In genomic region chr5:138275379-138275782, GRCh38 we compare ENCODE assay signal across 16 cellular contexts. TPM values are rescaled to one million over a fixed set of nuclear protein-coding genes. Genes with fewer than 3 reads are reported as not detected.
DNase-seq lines count a peak whose midpoint lies in the region; ATAC-seq, FAIRE-seq and TF ChIP-seq lines count a peak whose summit lies in the region.
"Had no signal": no experiment of that assay in that cellular context is flagged by ENCODE, and none has a peak within 500 bp of the region (broad histone marks: within the 10 kb centered on the region; RNA-seq: fewer than 3 reads in every experiment).

No MANE protein-coding gene starts in this region.

- H3K36me3 ChIP-seq in MG63 = no peaks in the 10 kb centered on the region
- no peaks in the 10 kb centered on the region for H3K36me3 ChIP-seq in GM12878 (ENCODE audit: control insufficient read depth in 2 of 2, insufficient read depth in 2 of 2, low read length in 1 of 2)

- H3K9me3 Mint-ChIP-seq in activated T-cell treated with anti-CD3 and anti-CD28 coated beads, Interleukin-2, amount 50 U/mL, for 24 hours = no peaks in the 10 kb centered on the region
- H3K9me3 Mint-ChIP-seq: activated naive CD4-positive, alpha-beta T cell treated with anti-CD3 and anti-CD28 coated beads, Interleukin-2, amount 10 ng/mL, durations not matched to agents 7 days and 5 days had no signal

- WGBS in GM12878 (ENCODE audit: insufficient coverage, insufficient replicate concordance, low lambda C conversion rate, missing lambda C conversion rate) = 67% methylated on average over 3 of the region's 3 CpGs

- H3K27me3 Mint-ChIP-seq in activated T-cell treated with anti-CD3 and anti-CD28 coated beads, Interleukin-2, amount 50 U/mL, for 24 hours = peaks cover 40% of the 10 kb centered on the region

- H3K36me3 Mint-ChIP-seq in activated T-cell treated with anti-CD3 and anti-CD28 coated beads, Interleukin-2, amount 50 U/mL, for 24 hours (ENCODE audit: low read depth) = no peaks in the 10 kb centered on the region
- H3K36me3 Mint-ChIP-seq: activated naive CD4-positive, alpha-beta T cell treated with anti-CD3 and anti-CD28 coated beads, Interleukin-2, amount 10 ng/mL, durations not matched to agents 7 days and 5 days had no signal

- H3K4me1 ChIP-seq in GM12878 (ENCODE audit: control insufficient read depth, insufficient read depth, low read length) = no peaks in the 10 kb centered on the region; the same call in 1 of the 2 replicates

- POLR2A ChIA-PET in GM12878 (lab: Charles Lee) = no interaction called here

- CTCF ChIA-PET in GM12878 (lab: Yijun Ruan, JAX) = interaction anchor here (1.5 kb wide), 1 partner anchor 20 kb away, joined by 3 read pairs; no protein-coding TSS in a partner anchor

- in situ Hi-C loops in GM12878 (cut with MboI) = no loop called here

- H3K4me1 Mint-ChIP-seq in activated T-cell treated with anti-CD3 and anti-CD28 coated beads, Interleukin-2, amount 50 U/mL, for 24 hours (ENCODE audit: low read depth) = peaks cover 12% of the 10 kb centered on the region

- RAD21 ChIA-PET in GM12878 (lab: Charles Lee; ENCODE audit: unreplicated experiment) = no interaction called here

- H4K20me1 ChIP-seq in GM12878 (ENCODE audit: control insufficient read depth, insufficient read depth) = no peaks in the 10 kb centered on the region

- BruUV-seq in GM12878 (replicated peaks; lab: Mats Ljungman, UMichigan) = no TSS peak

- no peaks in the 10 kb centered on the region for H3K27me3 ChIP-seq in MG63
- H3K27me3 ChIP-seq in GM12878 (replicated peaks in 1 of 2; ENCODE audit: control insufficient read depth in 2 of 2, insufficient read depth in 2 of 2, low read length in 1 of 2) = peaks cover 0 to 2% of the 10 kb centered on the region in 2 experiments; a peak in 1 of 4 replicates

- no peak overlapping the region for H3K4me2 ChIP-seq in GM12878 (ENCODE audit: control insufficient read depth, insufficient read depth)

- SMC1A ChIA-PET in GM12878 (lab: Charles Lee; ENCODE audit: uncharacterized antibody, unreplicated experiment) = no interaction called here

- no peak overlapping the region for H3K27ac Mint-ChIP-seq in activated T-cell treated with anti-CD3 and anti-CD28 coated beads, Interleukin-2, amount 50 U/mL, for 24 hours
- H3K27ac Mint-ChIP-seq: activated naive CD4-positive, alpha-beta T cell treated with anti-CD3 and anti-CD28 coated beads, Interleukin-2, amount 10 ng/mL, durations not matched to agents 7 days and 5 days had no signal

- TF ChIP-seq POLR2A in GM12878 (IDR thresholded peaks at IDR 0.05; ENCODE audit: low read depth, low read length) = no peak

- DNase-seq in NCI-H748 (lab: John Stamatoyannopoulos, UW; ENCODE audit: unreplicated experiment) (peak; percentile 45), NCI-H748 treated with DMSO at 0.1 percent for 48 hours (lab: John Stamatoyannopoulos, UW) (no peak), MG63 (peak; percentile 16), GM12878 (ENCODE audit: low read depth, low spot score) (no peak), retinal pigment epithelial cell (ENCODE audit: low read depth) (no peak), kidney tubule cell (ENCODE audit: low spot score) (no peak)
- DNase-seq in activated T-cell treated with anti-CD3 and anti-CD28 coated beads, Interleukin-2, amount 50 U/mL, for 24 hours = no peak
- DNase-seq in activated T-cell treated with anti-CD3 and anti-CD28 coated beads, Interleukin-2, amount 50 U/mL, for 1 hour = no peak
- DNase-seq: activated naive CD4-positive, alpha-beta T cell treated with anti-CD3 and anti-CD28 coated beads, Interleukin-2, amount 10 ng/mL, durations not matched to agents 7 days and 5 days; effector CD8-positive, alpha-beta T cell; foreskin melanocyte; NCI-H1694 treated with DMSO at 0.1 percent for 48 hours; stimulated activated CD4-positive, alpha-beta T cell treated with anti-CD3 and anti-CD28 coated beads, Interleukin-12 subunit alpha, Interleukin-12 subunit beta, amount 100 ng/mL, for 4 hours had no signal

- H2AFZ ChIP-seq in GM12878 (ENCODE audit: control insufficient read depth, low read depth, low read length) = no peak overlapping the region

- no peak overlapping the region for H3K9ac ChIP-seq in GM12878 (ENCODE audit: control insufficient read depth, insufficient read depth, low read length)

- no peak for TF ChIP-seq CTCF in GM12878 (IDR thresholded peaks at IDR 0.05 in 2 of 3, conservative IDR thresholded peaks at IDR 0.05 in 1 of 3; ENCODE audit: control insufficient read depth in 2 of 3, extremely low read depth in 1 of 3, insufficient read depth in 1 of 3, low read depth in 3 of 3, low read length in 3 of 3)
- TF ChIP-seq CTCF in retinal pigment epithelial cell (conservative IDR thresholded peaks at IDR 0.05; ENCODE audit: low read depth, low read length) = peak; percentile 4

- no peak overlapping the region for H3K4me3 Mint-ChIP-seq in activated T-cell treated with anti-CD3 and anti-CD28 coated beads, Interleukin-2, amount 50 U/mL, for 24 hours

- no peak for FAIRE-seq in GM12878 (lab: Jason Lieb, UNC)

- no peak overlapping the region for H3K27ac ChIP-seq in GM12878 (ENCODE audit: control insufficient read depth, insufficient read depth)

- no peak for TF ChIP-seq RAD21 in GM12878 (IDR thresholded peaks at IDR 0.05; ENCODE audit: insufficient read depth, low read depth, low read length)

- TF ChIP-seq EP300 in GM12878 (IDR thresholded peaks at IDR 0.05; ENCODE audit: borderline replicate concordance in 1 of 2, control insufficient read depth in 1 of 2, low read depth in 2 of 2, low read length in 2 of 2) = no peak

- ATAC-seq in GM12878 = peak; percentile 32; the same call in 2 of the 3 replicates

- H3K4me3 ChIP-seq in MG63 (no peak overlapping the region), GM12878 (no peak overlapping the region), retinal pigment epithelial cell (ENCODE audit: low read length) (no peak overlapping the region)

- intact Hi-C loops in GM12878 (cut with micrococcal nuclease; ENCODE audit: unreplicated experiment) = no loop called here

- no peaks in the 10 kb centered on the region for H3K79me2 ChIP-seq in GM12878 (ENCODE audit: control insufficient read depth, insufficient read depth, low read length)

- H3K9me3 ChIP-seq in MG63 (no peaks in the 10 kb centered on the region; the same call in 1 of the 2 replicates), GM12878 (replicated peaks; ENCODE audit: control insufficient read depth, insufficient read depth, low read length) (no peaks in the 10 kb centered on the region)

RNA-seq across cellular contexts. Expression of gene GFRA3, which starts 1.0 kb away (rescaled TPM):
- not detected in 2 replicates for total RNA-seq in MG63 (2014; rRNA removed; shearing (Covaris generic); ENCODE audit: low replicate concordance)
- 0.32 TPM in 1 of 2 replicates, not detected in the other for total RNA-seq in GM12878 (2013; cell fraction: nucleolus; rRNA removed)
- total RNA-seq in GM12878 (2014; rRNA removed) = not detected in 2 replicates
- not detected in 2 replicates for total RNA-seq in GM12878 (2014; rRNA removed; fragmentation: Illumina TruSeq; extraction: Trizol)
- 0.10 TPM in 1 of 2 replicates, not detected in the other for total RNA-seq in GM12878 (2021)
- not detected for polyA plus RNA-seq in GM12878 (2011; ENCODE audit: low read depth)
- polyA plus RNA-seq in GM12878 (2011; rRNA removed) = not detected in 2 replicates
- 0.04 and 0.07 TPM in 2 replicates for polyA plus RNA-seq in GM12878 (2011; cell fraction: cytosol; rRNA removed)
- polyA plus RNA-seq in GM12878 (2011; cell fraction: nucleus; rRNA removed) = 0.15 TPM in 1 of 2 replicates, not detected in the other
- 0.11 TPM in 1 of 2 replicates, not detected in the other for polyA plus RNA-seq in GM12878 (2012)
- 0.06 TPM in 1 of 2 replicates, not detected in the other for polyA plus RNA-seq in GM12878 (2014; fragmentation: Illumina TruSeq; extraction: Trizol)
- polyA plus RNA-seq in GM12878 (2014; fragmentation: Nextera tagmentation; extraction: Ambion mirVana) = not detected
- polyA plus RNA-seq in GM12878 (2014; rRNA removed) = 0.24 TPM in 1 of 2 replicates, not detected in the other
- polyA plus RNA-seq in GM12878 (2016; fragmentation: Nextera tagmentation; extraction: Ambion mirVana) = under 1 TPM in 1 of 2 experiments, not detected in 1; 0.08 TPM
- not detected in 2 replicates for polyA minus RNA-seq in GM12878 (2011; rRNA and poly(A)+ RNA removed)
- polyA minus RNA-seq in GM12878 (2011; cell fraction: cytosol; rRNA and poly(A)+ RNA removed) = not detected in 2 replicates
- not detected in 2 replicates for polyA minus RNA-seq in GM12878 (2011; cell fraction: nucleus; rRNA and poly(A)+ RNA removed)
- total RNA-seq: osteoblast, SK-MEL-5, temporal lobe had no signal

RNA-seq across cellular contexts. Expression of gene CDC25C, which starts 56.2 kb away (rescaled TPM):
- total RNA-seq in MG63 (2014; rRNA removed; shearing (Covaris generic); ENCODE audit: low replicate concordance) = 20.2 and 23.9 TPM in 2 replicates
- total RNA-seq in GM12878 (2013; cell fraction: nucleolus; rRNA removed) = 20.1 and 22.2 TPM in 2 replicates
- 12.2 and 14.4 TPM in 2 replicates for total RNA-seq in GM12878 (2014; rRNA removed)
- 15.1 and 15.4 TPM in 2 replicates for total RNA-seq in GM12878 (2014; rRNA removed; fragmentation: Illumina TruSeq; extraction: Trizol)
- 9.2 and 10.2 TPM in 2 replicates for total RNA-seq in GM12878 (2021)
- 5.7 TPM for polyA plus RNA-seq in GM12878 (2011; ENCODE audit: low read depth)
- 30.7 and 38.9 TPM in 2 replicates for polyA plus RNA-seq in GM12878 (2011; rRNA removed)
- 18.7 and 21.1 TPM in 2 replicates for polyA plus RNA-seq in GM12878 (2011; cell fraction: cytosol; rRNA removed)
- 19.3 and 20.4 TPM in 2 replicates for polyA plus RNA-seq in GM12878 (2011; cell fraction: nucleus; rRNA removed)
- polyA plus RNA-seq in GM12878 (2012) = 4.4 and 8.1 TPM in 2 replicates
- polyA plus RNA-seq in GM12878 (2014; fragmentation: Illumina TruSeq; extraction: Trizol) = 15.9 and 21.4 TPM in 2 replicates
- polyA plus RNA-seq in GM12878 (2014; fragmentation: Nextera tagmentation; extraction: Ambion mirVana) = 10 to 100 TPM; 14.0 to 14.3 TPM
- polyA plus RNA-seq in GM12878 (2014; rRNA removed) = 11.4 and 11.6 TPM in 2 replicates
- polyA plus RNA-seq in GM12878 (2016; fragmentation: Nextera tagmentation; extraction: Ambion mirVana) = 10 to 100 TPM; 15.5 to 15.9 TPM
- 21.7 and 22.5 TPM in 2 replicates for polyA minus RNA-seq in GM12878 (2011; rRNA and poly(A)+ RNA removed)
- 7.2 and 8.8 TPM in 2 replicates for polyA minus RNA-seq in GM12878 (2011; cell fraction: cytosol; rRNA and poly(A)+ RNA removed)
- 11.6 and 13.6 TPM in 2 replicates for polyA minus RNA-seq in GM12878 (2011; cell fraction: nucleus; rRNA and poly(A)+ RNA removed)

Comparison
In these comparisons a context has a peak if more than half of its experiments do, and no peak if none do; other contexts are left out.
1. DNase-seq: peak in NCI-H748 (single experiment) and MG63 (single experiment); none in NCI-H748 treated with DMSO at 0.1 percent for 48 hours (single experiment), GM12878 (single experiment), retinal pigment epithelial cell (single experiment), kidney tubule cell (single experiment), activated T-cell treated with anti-CD3 and anti-CD28 coated beads, Interleukin-2, amount 50 U/mL, for 24 hours (single experiment) and activated T-cell treated with anti-CD3 and anti-CD28 coated beads, Interleukin-2, amount 50 U/mL, for 1 hour (single experiment).